ENCODE assay signal across 38 cellular contexts in the genomic region with DNA sequence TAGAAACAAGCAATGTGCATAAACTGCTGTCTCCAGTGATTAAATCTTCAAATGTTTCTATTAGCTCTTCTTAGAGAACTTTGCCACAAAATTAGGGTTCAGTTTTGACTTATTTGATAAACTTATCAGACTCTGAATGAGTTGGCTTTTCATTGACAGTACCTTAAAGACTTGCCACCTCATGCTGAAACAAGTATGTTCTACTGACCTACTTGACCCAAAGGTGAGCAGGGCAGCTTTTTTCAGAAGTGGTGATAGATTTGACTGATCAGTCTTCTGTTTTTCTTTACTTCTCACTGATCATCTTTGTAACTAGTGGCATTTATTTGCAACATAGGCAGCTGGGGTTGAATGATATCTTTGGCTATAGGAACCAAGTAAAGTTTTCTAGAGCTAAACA.
"Had no signal": no experiment of that assay in that cellular context is flagged by ENCODE, and none has a peak within 500 bp of the region (broad histone marks: within the 10 kb centered on the region; RNA-seq: fewer than 3 reads in every experiment).

No MANE protein-coding gene starts in this region.

- H3K36me3 ChIP-seq: ascending aorta had no signal

- DNase-seq: activated B cell treated with CpG ODN at 0.5 μM for 24 hours; activated CD4-positive, alpha-beta memory T cell treated with anti-CD3 and anti-CD28 coated beads for 36 hours; activated CD4-positive, alpha-beta T cell treated with anti-CD3 and anti-CD28 coated beads for 4 hours; activated CD4-positive, alpha-beta T cell treated with anti-CD3 and anti-CD28 coated beads, Interleukin-2, amount 10 ng/mL, durations not matched to agents 24 days and 14 days; activated CD4-positive, alpha-beta T cell treated with anti-CD3 and anti-CD28 coated beads, Interleukin-2, amount 50 U/mL, for 1 hour; activated CD4-positive, alpha-beta T cell treated with anti-CD3 and anti-CD28 coated beads, Interleukin-2, amount 50 U/mL, for 4 hours; activated CD4-positive, CD25-positive, alpha-beta regulatory T cell treated with anti-CD3 and anti-CD28 coated beads, Interleukin-2, amount 50 U/mL, for 72 hours; activated CD8-positive, alpha-beta memory T cell treated with anti-CD3 and anti-CD28 coated beads, Interleukin-2, amount 50 U/mL, for 4 hours; activated CD8-positive, alpha-beta T cell treated with anti-CD3 and anti-CD28 coated beads for 36 hours; activated effector memory CD4-positive, alpha-beta T cell treated with Interleukin-2 at 50 U/mL for 16 hours; activated gamma-delta T cell; activated naive CD4-positive, alpha-beta T cell treated with anti-CD3 and anti-CD28 coated beads, Interleukin-2, amount 10 ng/mL, durations not matched to agents 7 days and 5 days; activated naive CD4-positive, alpha-beta T cell treated with Interleukin-2 at 50 U/mL for 16 hours; activated naive CD8-positive, alpha-beta T cell treated with anti-CD3 and anti-CD28 coated beads, Interleukin-2, amount 10 ng/mL, durations not matched to agents 7 days and 5 days; activated naive CD8-positive, alpha-beta T cell treated with anti-CD3 and anti-CD28 coated beads, Interleukin-2, amount 50 U/mL, for 24 hours; activated T-cell treated with anti-CD3 and anti-CD28 coated beads for 4 hours; activated T-cell treated with anti-CD3 and anti-CD28 coated beads, Interleukin-2, amount 50 U/mL, for 1 hour; activated T-cell treated with anti-CD3 and anti-CD28 coated beads, Interleukin-2, amount 50 U/mL, for 4 hours; activated T-cell treated with anti-CD3 and anti-CD28 coated beads, Interleukin-2, amount 50 U/mL, for 72 hours; amygdala; anterior cingulate cortex; caudate nucleus; cerebellar nuclear complex; T-helper 1 cell; T-helper 2 cell; T-helper 9 cell had no signal

- H3K4me3 Mint-ChIP-seq: activated B cell treated with CpG ODN at 0.5 μM for 24 hours; activated CD4-positive, alpha-beta memory T cell treated with anti-CD3 and anti-CD28 coated beads for 36 hours; activated CD4-positive, alpha-beta T cell treated with anti-CD3 and anti-CD28 coated beads, Interleukin-2, amount 10 ng/mL, durations not matched to agents 24 days and 14 days; activated CD8-positive, alpha-beta T cell treated with anti-CD3 and anti-CD28 coated beads for 36 hours; activated naive CD4-positive, alpha-beta T cell treated with anti-CD3 and anti-CD28 coated beads, Interleukin-2, amount 10 ng/mL, durations not matched to agents 7 days and 5 days; activated naive CD4-positive, alpha-beta T cell treated with anti-CD3 and anti-CD28 coated beads, Interleukin-2, amount 50 U/mL, for 24 hours; activated naive CD8-positive, alpha-beta T cell; activated naive CD8-positive, alpha-beta T cell treated with anti-CD3 and anti-CD28 coated beads, Interleukin-2, amount 10 ng/mL, durations not matched to agents 7 days and 5 days; activated naive CD8-positive, alpha-beta T cell treated with anti-CD3 and anti-CD28 coated beads, Interleukin-2, amount 50 U/mL, for 24 hours; activated T-cell treated with anti-CD3 and anti-CD28 coated beads, Interleukin-2, amount 50 U/mL, for 4 hours; activated T-cell treated with anti-CD3 and anti-CD28 coated beads, Interleukin-2, amount 50 U/mL, for 72 hours; activated T-helper 1 cell treated with anti-CD3 and anti-CD28 coated beads, Interleukin-12 subunit alpha, Interleukin-12 subunit beta, Interleukin-2, Interleukin-4 antibody, amounts not matched to agents 30 ng/mL and 10 ng/mL and 1 ng/mL, durations not matched to agents 14 hours and 24 hours and 36 hours; brain; central memory CD8-positive, alpha-beta T cell; T-helper 1 cell treated with Interleukin-12 subunit alpha and Interleukin-12 subunit beta and Interleukin-4 antibody, amounts not matched to agents 30 μg/mL and 1 μg/mL, for 36 hours; T-helper 2 cell treated with Interferon-gamma antibody and Interleukin-4, amounts not matched to agents 5 μg/mL and 100 μg/mL, for 36 hours had no signal

- H3K4me1 ChIP-seq: ascending aorta had no signal

- H3K27ac Mint-ChIP-seq: activated B cell treated with CpG ODN at 0.5 μM for 24 hours; activated CD4-positive, alpha-beta memory T cell treated with anti-CD3 and anti-CD28 coated beads for 36 hours; activated CD4-positive, alpha-beta T cell treated with anti-CD3 and anti-CD28 coated beads, Interleukin-2, amount 10 ng/mL, durations not matched to agents 24 days and 14 days; activated CD8-positive, alpha-beta T cell treated with anti-CD3 and anti-CD28 coated beads for 36 hours; activated naive CD4-positive, alpha-beta T cell treated with anti-CD3 and anti-CD28 coated beads, Interleukin-2, amount 10 ng/mL, durations not matched to agents 7 days and 5 days; activated naive CD4-positive, alpha-beta T cell treated with anti-CD3 and anti-CD28 coated beads, Interleukin-2, amount 50 U/mL, for 24 hours; activated naive CD8-positive, alpha-beta T cell; activated naive CD8-positive, alpha-beta T cell treated with anti-CD3 and anti-CD28 coated beads, Interleukin-2, amount 10 ng/mL, durations not matched to agents 7 days and 5 days; activated naive CD8-positive, alpha-beta T cell treated with anti-CD3 and anti-CD28 coated beads, Interleukin-2, amount 50 U/mL, for 24 hours; activated T-helper 1 cell treated with anti-CD3 and anti-CD28 coated beads, Interleukin-12 subunit alpha, Interleukin-12 subunit beta, Interleukin-2, Interleukin-4 antibody, amounts not matched to agents 30 ng/mL and 10 ng/mL and 1 ng/mL, durations not matched to agents 14 hours and 24 hours and 36 hours; activated T-helper 2 cell treated with anti-CD3 and anti-CD28 coated beads, Interferon-gamma antibody, Interleukin-2, Interleukin-4, amounts not matched to agents 10 μg/mL and 5 μg/mL and 100 μg/mL, durations not matched to agents 14 hours and 24 hours and 36 hours; brain; T-helper 1 cell treated with Interleukin-12 subunit alpha and Interleukin-12 subunit beta and Interleukin-4 antibody, amounts not matched to agents 30 μg/mL and 1 μg/mL, for 36 hours; T-helper 2 cell treated with Interferon-gamma antibody and Interleukin-4, amounts not matched to agents 5 μg/mL and 100 μg/mL, for 36 hours had no signal

- ATAC-seq: activated CD8-positive, alpha-beta T cell treated with anti-CD3 and anti-CD28 coated beads for 36 hours; activated naive CD8-positive, alpha-beta T cell treated with anti-CD3 and anti-CD28 coated beads, Interleukin-2, amount 50 U/mL, for 24 hours; activated T-cell treated with anti-CD3 and anti-CD28 coated beads, Interleukin-2, amount 50 U/mL, for 4 hours had no signal

- H3K9me3 Mint-ChIP-seq: activated B cell treated with CpG ODN at 0.5 μM for 24 hours; activated CD4-positive, alpha-beta memory T cell treated with anti-CD3 and anti-CD28 coated beads for 36 hours; activated CD4-positive, alpha-beta T cell treated with anti-CD3 and anti-CD28 coated beads, Interleukin-2, amount 10 ng/mL, durations not matched to agents 24 days and 14 days; activated CD8-positive, alpha-beta T cell treated with anti-CD3 and anti-CD28 coated beads for 36 hours; activated naive CD4-positive, alpha-beta T cell treated with anti-CD3 and anti-CD28 coated beads, Interleukin-2, amount 10 ng/mL, durations not matched to agents 7 days and 5 days; activated naive CD4-positive, alpha-beta T cell treated with anti-CD3 and anti-CD28 coated beads, Interleukin-2, amount 50 U/mL, for 24 hours; activated naive CD8-positive, alpha-beta T cell treated with anti-CD3 and anti-CD28 coated beads, Interleukin-2, amount 10 ng/mL, durations not matched to agents 7 days and 5 days; activated naive CD8-positive, alpha-beta T cell treated with anti-CD3 and anti-CD28 coated beads, Interleukin-2, amount 50 U/mL, for 24 hours; activated T-cell treated with anti-CD3 and anti-CD28 coated beads, Interleukin-2, amount 50 U/mL, for 4 hours; activated T-cell treated with anti-CD3 and anti-CD28 coated beads, Interleukin-2, amount 50 U/mL, for 72 hours; activated T-helper 1 cell treated with anti-CD3 and anti-CD28 coated beads, Interleukin-12 subunit alpha, Interleukin-12 subunit beta, Interleukin-2, Interleukin-4 antibody, amounts not matched to agents 30 ng/mL and 10 ng/mL and 1 ng/mL, durations not matched to agents 14 hours and 24 hours and 36 hours; activated T-helper 2 cell treated with anti-CD3 and anti-CD28 coated beads, Interferon-gamma antibody, Interleukin-2, Interleukin-4, amounts not matched to agents 10 μg/mL and 5 μg/mL and 100 μg/mL, durations not matched to agents 14 hours and 24 hours and 36 hours; central memory CD8-positive, alpha-beta T cell; T-helper 1 cell treated with Interleukin-12 subunit alpha and Interleukin-12 subunit beta and Interleukin-4 antibody, amounts not matched to agents 30 μg/mL and 1 μg/mL, for 36 hours; T-helper 2 cell treated with Interferon-gamma antibody and Interleukin-4, amounts not matched to agents 5 μg/mL and 100 μg/mL, for 36 hours had no signal

- H3K27me3 ChIP-seq: ascending aorta had no signal

- H3K27ac ChIP-seq: ascending aorta, VCaP had no signal

- H3K4me1 Mint-ChIP-seq: activated naive CD4-positive, alpha-beta T cell treated with anti-CD3 and anti-CD28 coated beads, Interleukin-2, amount 10 ng/mL, durations not matched to agents 7 days and 5 days had no signal

- H3K9me3 ChIP-seq: ascending aorta had no signal

- H3K4me3 ChIP-seq: ascending aorta had no signal

- FAIRE-seq: bronchial epithelial cell, TTC549 had no signal
